Comparison of ENCODE assay signal across 8 cellular contexts in the genomic region with DNA sequence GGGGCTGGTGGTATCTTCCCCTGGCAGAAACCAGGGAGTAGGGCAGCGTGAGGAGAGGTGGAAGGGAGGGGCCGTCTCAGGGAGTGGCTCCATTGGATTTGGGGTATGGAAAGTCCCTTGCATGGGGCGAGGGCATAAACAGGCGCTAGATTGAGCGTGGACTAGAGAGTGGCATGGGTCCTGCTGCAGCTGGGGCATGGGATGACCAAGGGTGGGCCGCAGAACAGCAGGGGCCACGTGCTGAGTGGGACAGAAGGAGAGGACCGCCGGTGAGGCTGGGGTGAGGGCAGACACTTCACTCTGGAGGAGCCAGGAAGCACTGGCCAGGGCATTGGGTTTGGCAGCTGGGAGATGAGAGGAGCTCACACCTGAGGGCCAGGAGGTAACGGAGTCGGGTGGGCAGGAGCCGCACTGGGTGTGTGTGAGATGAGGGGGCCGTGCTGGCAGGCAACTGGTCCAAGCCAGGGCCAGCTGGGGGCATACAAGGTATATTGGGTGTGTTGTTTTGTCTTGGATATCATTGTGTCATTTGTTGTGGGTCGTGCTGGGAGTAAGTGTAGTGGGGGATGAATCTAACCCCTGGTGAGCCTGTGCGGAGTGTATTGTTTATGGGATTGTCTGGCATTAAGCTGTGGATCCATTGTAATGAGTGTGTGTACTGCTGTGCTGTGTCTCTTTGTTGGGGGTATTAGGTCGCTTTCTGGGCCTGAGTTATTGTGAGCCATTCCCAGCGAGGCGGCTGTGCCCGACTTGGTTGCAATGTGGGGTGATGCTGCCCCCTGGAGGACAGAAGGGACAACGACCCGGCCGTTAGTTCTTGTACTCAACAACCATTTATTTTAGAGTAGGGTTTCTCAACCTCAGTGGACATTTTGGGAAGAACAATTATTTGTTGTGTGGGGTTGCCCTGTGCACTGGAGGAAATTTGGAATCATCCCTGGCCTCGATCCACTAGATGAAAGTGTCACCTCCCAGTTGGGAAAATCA.
DNase-seq lines count a peak whose midpoint lies in the region; ATAC-seq and TF ChIP-seq lines count a peak whose summit lies in the region.
"Not testable (repeated sequence)": the region's sequence is repeated elsewhere in the genome, so short reads cannot be mapped to it uniquely, and the experiment has no call there.

No MANE protein-coding gene starts in this region.

- H3K23me2 ChIP-seq in H9 (ENCODE audit: insufficient read length, low read depth, low read length, poor library complexity, severe bottlenecking): not testable (repeated sequence)

- WGBS in H9 (ENCODE audit: extremely low coverage, insufficient read length, low lambda C conversion rate): no CpG with 5 or more reads among the region's 23 CpGs
- WGBS in heart right ventricle, 2 donors: 4 to 8% methylated on average over 6 to 7 of the region's 23 CpGs

- not testable (repeated sequence) for H2BK15ac ChIP-seq in H9 (ENCODE audit: low read depth, low read length)

- not testable (repeated sequence) for H3K56ac ChIP-seq in H9 (ENCODE audit: insufficient read length, low read depth, low read length)

- not testable (repeated sequence) for H3K18ac ChIP-seq in H9 (ENCODE audit: insufficient read length, low read depth, low read length)

- POLR2A ChIA-PET in T-cell (lab: Charles Lee); activated CD8-positive, alpha-beta T cell treated with anti-CD3 and anti-CD28 coated beads, Interleukin-2, amount 10 ng/mL, durations not matched to agents 7 days and 5 days (lab: Charles Lee): not testable (repeated sequence)

- CTCF ChIA-PET in T-cell (lab: Charles Lee); activated CD8-positive, alpha-beta T cell treated with anti-CD3 and anti-CD28 coated beads, Interleukin-2, amount 10 ng/mL, durations not matched to agents 7 days and 5 days (lab: Charles Lee): not testable (repeated sequence)

- not testable (repeated sequence) for H4K20me1 ChIP-seq in H9 (ENCODE audit: control insufficient read depth, insufficient read depth, insufficient read length)

- not testable (repeated sequence) for H3K4ac ChIP-seq in H9 (ENCODE audit: low read depth, low read length)

- H3K23ac ChIP-seq in H9 (ENCODE audit: insufficient read length, low read depth, low read length): not testable (repeated sequence)

- H2BK20ac ChIP-seq in H9 (ENCODE audit: low read depth, low read length, poor library complexity, severe bottlenecking): not testable (repeated sequence)

- H3K4me2 ChIP-seq in H9 (ENCODE audit: insufficient read depth, insufficient read length, low read length): not testable (repeated sequence)

- H3K36me3 Mint-ChIP-seq in CD4-positive, CD25-positive, alpha-beta regulatory T cell; H9 (ENCODE audit: insufficient read depth in 1 of 3, low read depth in 3 of 3); T-cell; activated CD8-positive, alpha-beta T cell treated with anti-CD3 and anti-CD28 coated beads, Interleukin-2, amount 10 ng/mL, durations not matched to agents 7 days and 5 days (ENCODE audit: low read depth): not testable (repeated sequence)

- TF ChIP-seq CTCF in H9 (conservative IDR thresholded peaks at IDR 0.05): peak; percentile 17; the same call in 1 of the 3 replicates
- peak in 7 of 9 donors; percentile 11 to 39 (median 32) for TF ChIP-seq CTCF in heart right ventricle (IDR thresholded peaks at IDR 0.05)

- H3K27me3 Mint-ChIP-seq in CD4-positive, CD25-positive, alpha-beta regulatory T cell; H9 (ENCODE audit: low read depth); T-cell; activated CD8-positive, alpha-beta T cell treated with anti-CD3 and anti-CD28 coated beads, Interleukin-2, amount 10 ng/mL, durations not matched to agents 7 days and 5 days (ENCODE audit: low read depth): not testable (repeated sequence)

- not testable (repeated sequence) for H3T11ph ChIP-seq in H9 (ENCODE audit: low read length)

- H4K8ac ChIP-seq in H9 (replicated peaks; ENCODE audit: insufficient read length, low read depth, low read length): not testable (repeated sequence)

- not testable (repeated sequence) for H2BK5ac ChIP-seq in H9 (ENCODE audit: insufficient read length, low read length)

- H3K36me3 ChIP-seq in CD4-positive, CD25-positive, alpha-beta regulatory T cell (ENCODE audit: control insufficient read depth, insufficient read depth, low read length); heart right ventricle: not testable (repeated sequence)

- not testable (repeated sequence) for H3K4me1 Mint-ChIP-seq in CD4-positive, CD25-positive, alpha-beta regulatory T cell; H9; T-cell; activated CD8-positive, alpha-beta T cell treated with anti-CD3 and anti-CD28 coated beads, Interleukin-2, amount 10 ng/mL, durations not matched to agents 7 days and 5 days (ENCODE audit: low read depth)

- not testable (repeated sequence) for H2BK12ac ChIP-seq in H9 (ENCODE audit: insufficient read length, low read depth, low read length)

- not testable (repeated sequence) for H4K5ac ChIP-seq in H9 (ENCODE audit: insufficient read length, low read depth, low read length)

- H3K27me3 ChIP-seq in CD4-positive, CD25-positive, alpha-beta regulatory T cell (ENCODE audit: control insufficient read depth, insufficient read depth, low read length); H9 (ENCODE audit: insufficient read depth, low read length); heart right ventricle: not testable (repeated sequence)

- H3K4me3 Mint-ChIP-seq in CD4-positive, CD25-positive, alpha-beta regulatory T cell; H9; T-cell; activated CD8-positive, alpha-beta T cell treated with anti-CD3 and anti-CD28 coated beads, Interleukin-2, amount 10 ng/mL, durations not matched to agents 7 days and 5 days: not testable (repeated sequence)

- peak in 1 of 2 donors; percentile 52 for ATAC-seq in CD4-positive, CD25-positive, alpha-beta regulatory T cell (ENCODE audit: low read depth in 2 of 2)
- peak in 3 of 4 experiments; percentile 75 to 84 (median 81) for ATAC-seq in T-cell (replicated peaks in 1 of 4)
- peak; percentile 71 for ATAC-seq in activated CD8-positive, alpha-beta T cell treated with anti-CD3 and anti-CD28 coated beads, Interleukin-2, amount 10 ng/mL, durations not matched to agents 7 days and 5 days
- ATAC-seq in heart right ventricle: peak in 7 of 8 donors; percentile 55 to 75 (median 62)
- peak; percentile 64 for ATAC-seq in sciatic nerve

- H2AK5ac ChIP-seq in H9 (ENCODE audit: insufficient read length, low read length): not testable (repeated sequence)

- not testable (repeated sequence) for H2BK120ac ChIP-seq in H9 (ENCODE audit: low read depth, low read length, poor library complexity, severe bottlenecking)

- H3K27ac Mint-ChIP-seq in CD4-positive, CD25-positive, alpha-beta regulatory T cell; H9; T-cell; activated CD8-positive, alpha-beta T cell treated with anti-CD3 and anti-CD28 coated beads, Interleukin-2, amount 10 ng/mL, durations not matched to agents 7 days and 5 days: not testable (repeated sequence)

- H3K4me1 ChIP-seq in CD4-positive, CD25-positive, alpha-beta regulatory T cell (ENCODE audit: control insufficient read depth, insufficient read depth, low read length, poor library complexity, severe bottlenecking); H9 (ENCODE audit: insufficient read depth, low read length); heart right ventricle: not testable (repeated sequence)

- H3K4me3 ChIP-seq in CD4-positive, CD25-positive, alpha-beta regulatory T cell (ENCODE audit: low read depth, low read length); heart right ventricle: not testable (repeated sequence)

- H2AFZ ChIP-seq in H9 (ENCODE audit: low read length): not testable (repeated sequence)

- not testable (repeated sequence) for H3K27ac ChIP-seq in CD4-positive, CD25-positive, alpha-beta regulatory T cell (ENCODE audit: insufficient read depth, low read length, poor library complexity, severe bottlenecking); H9 (ENCODE audit: insufficient read length, low read depth, low read length); heart right ventricle

- peak in 2 of 3 donors; percentile 11 to 31 for DNase-seq in CD4-positive, CD25-positive, alpha-beta regulatory T cell
- DNase-seq in H9; heart right ventricle; sciatic nerve (ENCODE audit: low spot score): not testable (repeated sequence)
- DNase-seq in T-cell (peak in 29 of 34 experiments; percentile 19 to 61 (median 43)), activated gamma-delta T cell treated with Interleukin-2 at 50 U/mL for 16 hours (peak; percentile 45)
- peak; percentile 66 for DNase-seq in activated CD8-positive, alpha-beta T cell treated with anti-CD3 and anti-CD28 coated beads, Interleukin-2, amount 10 ng/mL, durations not matched to agents 7 days and 5 days
- DNase-seq in stimulated activated CD8-positive, alpha-beta memory T cell treated with anti-CD3 and anti-CD28 coated beads, Interleukin-15, amount 100 ng/mL, for 48 hours (ENCODE audit: low read depth in 2 of 2): peak; percentile 21 to 24

- not testable (repeated sequence) for H3K9me3 Mint-ChIP-seq in CD4-positive, CD25-positive, alpha-beta regulatory T cell; T-cell; activated CD8-positive, alpha-beta T cell treated with anti-CD3 and anti-CD28 coated beads, Interleukin-2, amount 10 ng/mL, durations not matched to agents 7 days and 5 days (ENCODE audit: insufficient read depth)
- H3K9me3 Mint-ChIP-seq in H9: peaks cover 24 to 25% of the 10 kb centered on the region in 2 experiments

- H3K14ac ChIP-seq in H9 (ENCODE audit: insufficient read depth, low read length): not testable (repeated sequence)

- H4K91ac ChIP-seq in H9 (ENCODE audit: insufficient read length, low read depth, low read length): not testable (repeated sequence)

- H3K79me2 ChIP-seq in H9 (ENCODE audit: insufficient read depth, low read length): not testable (repeated sequence)

- not testable (repeated sequence) for H3K9ac ChIP-seq in H9 (ENCODE audit: extremely low read depth, insufficient read length, low read length)

- not testable (repeated sequence) for H3K9me3 ChIP-seq in CD4-positive, CD25-positive, alpha-beta regulatory T cell (ENCODE audit: control insufficient read depth in 2 of 2, low read length in 2 of 2); H9 (ENCODE audit: control insufficient read depth, low read depth, low read length); heart right ventricle

- H3K79me1 ChIP-seq in H9 (ENCODE audit: insufficient read depth, low read depth, low read length, poor library complexity, severe bottlenecking): not testable (repeated sequence)

- intact Hi-C loops in heart right ventricle (cut with DNase I); sciatic nerve (cut with DNase I): not testable (repeated sequence)
